In genomic region chr18:24263078-24263477, GRCh38 we compare ENCODE assay signal across 18 cellular contexts.
DNase-seq lines count a peak whose midpoint lies in the region; TF ChIP-seq lines count a peak whose summit lies in the region.
"Had no signal": no experiment of that assay in that cellular context is flagged by ENCODE, and none has a peak within 500 bp of the region (broad histone marks: within the 10 kb centered on the region; RNA-seq: fewer than 3 reads in every experiment).

No MANE protein-coding gene starts in this region.

- WGBS in esophagus muscularis mucosa, result 73% methylated on average over 2 of the region's 2 CpGs

- no peak for TF ChIP-seq POLR2A in esophagus muscularis mucosa (IDR thresholded peaks at IDR 0.05; ENCODE audit: low read depth)

- H3K27me3 ChIP-seq in esophagus muscularis mucosa (no peaks in the 10 kb centered on the region), rectal smooth muscle tissue (ENCODE audit: control insufficient read depth, insufficient read depth, low read length) (no peaks in the 10 kb centered on the region)

- H3K27ac ChIP-seq in esophagus muscularis mucosa (replicated peaks in 1 of 4) (peak overlapping the region; percentile 47 to 67 (median 55)), rectal smooth muscle tissue (ENCODE audit: low read depth, low read length) (peak overlapping the region; percentile 55), temporal lobe (ENCODE audit: low read depth, low read length) (peak overlapping the region; percentile 65), caudate nucleus (ENCODE audit: low read depth, low read length) (no peak overlapping the region)
- H3K27ac ChIP-seq: HL-60, SK-N-MC had no signal

- no peaks in the 10 kb centered on the region for H3K9me3 ChIP-seq in esophagus muscularis mucosa

- peak; percentile 8 for DNase-seq in NCI-H774 (lab: John Stamatoyannopoulos, UW)
- no peak for DNase-seq in esophagus muscularis mucosa (ENCODE audit: extremely low spot score)
- DNase-seq in caudate nucleus (lab: John Stamatoyannopoulos, UW), result no peak
- no peak for DNase-seq in COLO829 (ENCODE audit: low spot score)
- no peak for DNase-seq in activated CD4-positive, alpha-beta T cell treated with anti-CD3 and anti-CD28 coated beads, Interleukin-2, amount 50 U/mL, for 4 hours
- DNase-seq: C1 segment of cervical spinal cord; DND-41; H7; IMR-90; NCI-H1417 treated with DMSO at 0.1 percent for 48 hours; NCI-H2081; NCI-H2171 treated with DMSO at 0.1 percent for 48 hours; NCI-H446; NK-92 treated with Interleukin-12 subunit alpha and Interleukin-12 subunit beta, amount 100 ng/mL, for 24 hours had no signal

- no peak overlapping the region for H3K4me3 ChIP-seq in esophagus muscularis mucosa
- H3K4me3 ChIP-seq in rectal smooth muscle tissue (ENCODE audit: low read length), result no peak overlapping the region
- H3K4me3 ChIP-seq: SK-N-MC had no signal

- H3K9ac ChIP-seq in rectal smooth muscle tissue (ENCODE audit: low read length), result no peak overlapping the region

- TF ChIP-seq CTCF in esophagus muscularis mucosa (IDR thresholded peaks at IDR 0.05), result no peak

- H3K36me3 ChIP-seq in esophagus muscularis mucosa (peaks cover 0 to 6% (median 0%) of the 10 kb centered on the region in 4 donors), rectal smooth muscle tissue (ENCODE audit: control insufficient read depth, insufficient read depth, low read length) (no peaks in the 10 kb centered on the region)

- intact Hi-C loops in esophagus muscularis mucosa (cut with DNase I), result no loop called here

- TF ChIP-seq EP300 in esophagus muscularis mucosa (IDR thresholded peaks at IDR 0.05), result no peak

- peaks cover 27 to 64% (median 55%) of the 10 kb centered on the region in 4 donors for H3K4me1 ChIP-seq in esophagus muscularis mucosa
- peaks cover 11% of the 10 kb centered on the region for H3K4me1 ChIP-seq in rectal smooth muscle tissue (ENCODE audit: control insufficient read depth, insufficient read depth, low read length)
